ENCODE assay signal across 13 cellular contexts in genomic region chr14:64663174-64663573, GRCh38. TPM values are rescaled to one million over a fixed set of nuclear protein-coding genes. Genes with fewer than 3 reads are reported as not detected.
DNase-seq lines count a peak whose midpoint lies in the region; ATAC-seq, FAIRE-seq and TF ChIP-seq lines count a peak whose summit lies in the region.
"Had no signal": no experiment of that assay in that cellular context is flagged by ENCODE, and none has a peak within 500 bp of the region (broad histone marks: within the 10 kb centered on the region; RNA-seq: fewer than 3 reads in every experiment).

No MANE protein-coding gene starts in this region.

- H3K4me1 ChIP-seq in astrocyte (ENCODE audit: insufficient read depth, low read length) (peaks cover 4% of the 10 kb centered on the region), psoas muscle (no peaks in the 10 kb centered on the region), Caco-2 (0 out of 2 replicates have a peak, but pooled peaks cover 11% of the 10 kb centered on the region)
- H3K4me1 ChIP-seq: left ventricle myocardium inferior, stomach had no signal

- H3K9me3 Mint-ChIP-seq in astrocyte (ENCODE audit: unreplicated experiment): peaks cover 3% of the 10 kb centered on the region
- no peaks in the 10 kb centered on the region for H3K9me3 Mint-ChIP-seq in mesothelial cell of epicardium
- peaks cover 2% of the 10 kb centered on the region for H3K9me3 Mint-ChIP-seq in stimulated activated memory B cell treated with anti-CD40 and anti-IgM and Interleukin-4, amounts not matched to agents 10 μg/mL and 1 μg/mL and 100 μg/mL, for 72 hours
- H3K9me3 Mint-ChIP-seq in Caco-2 (ENCODE audit: unreplicated experiment): no peaks in the 10 kb centered on the region
- H3K9me3 Mint-ChIP-seq: CD4-positive, alpha-beta memory T cell; natural killer cell had no signal

- no peaks in the 10 kb centered on the region for H3K79me2 ChIP-seq in astrocyte (ENCODE audit: insufficient read depth, low read length)

- H3K27ac ChIP-seq in astrocyte (ENCODE audit: low read depth, low read length) (no peak overlapping the region), psoas muscle (no peak overlapping the region)
- H3K27ac ChIP-seq: left ventricle myocardium inferior, stomach had no signal

- H4K20me1 ChIP-seq in astrocyte (ENCODE audit: insufficient read depth, low read length): no peaks in the 10 kb centered on the region

- peak; percentile 94 for DNase-seq in Caki2 (ENCODE audit: low read depth)
- peak; percentile 37 for DNase-seq in M059J (ENCODE audit: low read depth)
- peak; percentile 61 for DNase-seq in astrocyte (ENCODE audit: low read depth)
- no peak for DNase-seq in mesothelial cell of epicardium (ENCODE audit: low spot score in 2 of 2, unreplicated experiment in 2 of 2)
- DNase-seq in psoas muscle: no peak
- no peak for DNase-seq in Caco-2
- DNase-seq: CD4-positive, alpha-beta memory T cell; left ventricle myocardium inferior; natural killer cell; NCI-H1436 treated with DMSO at 0.1 percent for 48 hours; stomach had no signal

- intact Hi-C loops in psoas muscle (cut with DNase I): no loop called here
- intact Hi-C loops in Caco-2 (cut with micrococcal nuclease; ENCODE audit: unreplicated experiment): no loop called here

- H3K4me3 ChIP-seq in astrocyte (ENCODE audit: insufficient read depth, low read depth, low read length) (no peak overlapping the region), psoas muscle (no peak overlapping the region), Caco-2 (ENCODE audit: low read depth, low read length) (no peak overlapping the region)
- H3K4me3 ChIP-seq: left ventricle myocardium inferior, stomach had no signal

- no peak overlapping the region for H3K4me2 ChIP-seq in astrocyte (ENCODE audit: low read length)

- H3K4me3 Mint-ChIP-seq in astrocyte (ENCODE audit: unreplicated experiment) (no peak overlapping the region), mesothelial cell of epicardium (no peak overlapping the region), Caco-2 (ENCODE audit: unreplicated experiment) (no peak overlapping the region)
- no peak overlapping the region for H3K4me3 Mint-ChIP-seq in stimulated activated memory B cell treated with anti-CD40 and anti-IgM and Interleukin-4, amounts not matched to agents 10 μg/mL and 1 μg/mL and 100 μg/mL, for 72 hours
- H3K4me3 Mint-ChIP-seq: CD4-positive, alpha-beta memory T cell; natural killer cell had no signal

- no peak for TF ChIP-seq CTCF in astrocyte (IDR thresholded peaks at IDR 0.05; ENCODE audit: insufficient read depth, low read depth, low read length)
- TF ChIP-seq CTCF in mesothelial cell of epicardium (IDR thresholded peaks at IDR 0.05; ENCODE audit: unreplicated experiment): no peak
- TF ChIP-seq CTCF in psoas muscle (IDR thresholded peaks at IDR 0.05): no peak
- TF ChIP-seq CTCF in Caco-2 (IDR thresholded peaks at IDR 0.05; ENCODE audit: insufficient read depth in 1 of 2, low read depth in 1 of 2, low read length in 1 of 2, severe bottlenecking in 1 of 2, unreplicated experiment in 1 of 2): no peak

- H3K4me1 Mint-ChIP-seq in astrocyte (ENCODE audit: low read depth, unreplicated experiment) (peaks cover 18% of the 10 kb centered on the region), mesothelial cell of epicardium (peaks cover 17% of the 10 kb centered on the region), Caco-2 (ENCODE audit: low read depth, unreplicated experiment) (peaks cover 20% of the 10 kb centered on the region)
- peaks cover 5% of the 10 kb centered on the region for H3K4me1 Mint-ChIP-seq in stimulated activated memory B cell treated with anti-CD40 and anti-IgM and Interleukin-4, amounts not matched to agents 10 μg/mL and 1 μg/mL and 100 μg/mL, for 72 hours

- no peak for FAIRE-seq in astrocyte (lab: Jason Lieb, UNC)

- H3K27me3 ChIP-seq in astrocyte (ENCODE audit: insufficient read depth, low read length): peaks cover 3% of the 10 kb centered on the region
- H3K27me3 ChIP-seq in psoas muscle (ENCODE audit: insufficient read depth in 3 of 3, low read length in 2 of 3): peaks cover 0 to 2% (median 0%) of the 10 kb centered on the region in 3 donors
- H3K27me3 ChIP-seq in Caco-2 (replicated peaks; ENCODE audit: control insufficient read depth, insufficient read depth, low read length): no peaks in the 10 kb centered on the region
- H3K27me3 ChIP-seq: stomach had no signal

- H3K27ac Mint-ChIP-seq in astrocyte (ENCODE audit: unreplicated experiment) (peak overlapping the region; percentile 83), mesothelial cell of epicardium (peak overlapping the region; percentile 82), Caco-2 (ENCODE audit: unreplicated experiment) (no peak overlapping the region)
- no peak overlapping the region for H3K27ac Mint-ChIP-seq in stimulated activated memory B cell treated with anti-CD40 and anti-IgM and Interleukin-4, amounts not matched to agents 10 μg/mL and 1 μg/mL and 100 μg/mL, for 72 hours
- H3K27ac Mint-ChIP-seq: CD4-positive, alpha-beta memory T cell; natural killer cell had no signal

- in situ Hi-C loops in Caki2 (cut with HindIII; ENCODE audit: low pct_unique_long_range_greater_than_20kb, low sequenced_read_pairs): no loop called here

- CTCF ChIA-PET in Caco-2 (lab: Charles Lee): interaction anchor here (0.6 kb wide), 1 partner anchor 9 kb away, joined by 3 read pairs; no protein-coding TSS in a partner anchor

- 57 to 60% (median 60%) methylated on average over 6 of the region's 6 CpGs for WGBS in psoas muscle, 3 donors

- H3K36me3 Mint-ChIP-seq in astrocyte (ENCODE audit: low read depth, unreplicated experiment): no peaks in the 10 kb centered on the region
- H3K36me3 Mint-ChIP-seq in mesothelial cell of epicardium: no peaks in the 10 kb centered on the region
- no peaks in the 10 kb centered on the region for H3K36me3 Mint-ChIP-seq in stimulated activated memory B cell treated with anti-CD40 and anti-IgM and Interleukin-4, amounts not matched to agents 10 μg/mL and 1 μg/mL and 100 μg/mL, for 72 hours
- no peaks in the 10 kb centered on the region for H3K36me3 Mint-ChIP-seq in Caco-2 (ENCODE audit: insufficient read depth, unreplicated experiment)
- H3K36me3 Mint-ChIP-seq: CD4-positive, alpha-beta memory T cell; natural killer cell had no signal

- BruUV-seq in Caco-2 (replicated peaks; lab: Mats Ljungman, UMichigan): no TSS peak

- no peak for ATAC-seq in stimulated activated memory B cell treated with anti-CD40 and anti-IgM and Interleukin-4, amounts not matched to agents 10 μg/mL and 1 μg/mL and 100 μg/mL, for 72 hours
- ATAC-seq in psoas muscle (no peak), HG03565 (IDR thresholded peaks at IDR 0.05; ENCODE audit: unreplicated experiment) (no peak)
- ATAC-seq: natural killer cell had no signal

- H2AFZ ChIP-seq in astrocyte (ENCODE audit: low read depth, low read length): no peak overlapping the region

- H3K27me3 Mint-ChIP-seq in astrocyte (ENCODE audit: low read depth, unreplicated experiment) (no peaks in the 10 kb centered on the region), mesothelial cell of epicardium (ENCODE audit: low read depth) (no peaks in the 10 kb centered on the region), Caco-2 (ENCODE audit: insufficient read depth, unreplicated experiment) (no peaks in the 10 kb centered on the region)
- peaks cover 38% of the 10 kb centered on the region for H3K27me3 Mint-ChIP-seq in stimulated activated memory B cell treated with anti-CD40 and anti-IgM and Interleukin-4, amounts not matched to agents 10 μg/mL and 1 μg/mL and 100 μg/mL, for 72 hours

- H3K36me3 ChIP-seq in astrocyte (ENCODE audit: insufficient read depth, low read length): no peaks in the 10 kb centered on the region
- no peaks in the 10 kb centered on the region for H3K36me3 ChIP-seq in psoas muscle (ENCODE audit: insufficient read depth in 1 of 2, low read depth in 1 of 2)
- no peaks in the 10 kb centered on the region for H3K36me3 ChIP-seq in Caco-2 (ENCODE audit: control insufficient read depth, insufficient read depth, low read length)
- H3K36me3 ChIP-seq: left ventricle myocardium inferior, stomach had no signal

- H3K9me3 ChIP-seq in astrocyte (ENCODE audit: insufficient read depth, low read depth, low read length) (no peaks in the 10 kb centered on the region), psoas muscle (no peaks in the 10 kb centered on the region), Caco-2 (peaks cover 2% of the 10 kb centered on the region; the same call in 1 of the 2 replicates)
- H3K9me3 ChIP-seq: left ventricle myocardium inferior, stomach had no signal

- POLR2A ChIA-PET in Caco-2 (lab: Charles Lee): no interaction called here

- no peak overlapping the region for H3K9ac ChIP-seq in astrocyte (ENCODE audit: low read length)

RNA-seq across cellular contexts. Expression of gene PLEKHG3, which starts 41.0 kb away (rescaled TPM):
- total RNA-seq in Caki2 (2014; rRNA removed; shearing (Covaris generic); ENCODE audit: low replicate concordance): 48.3 and 99.4 TPM in 2 replicates
- total RNA-seq in M059J (2014; rRNA removed; shearing (Covaris generic)): 6.8 and 13.8 TPM in 2 replicates
- 84.1 and 98.6 TPM in 2 replicates for total RNA-seq in astrocyte
- 141 to 142 TPM (median 142 TPM) in 3 replicates for total RNA-seq in mesothelial cell of epicardium
- 1 to 10 TPM; 5.2 to 8.2 (median 6.5) TPM for total RNA-seq in psoas muscle
- polyA plus RNA-seq in psoas muscle: 1 to 10 TPM; 1.9 to 3.1 (median 2.8) TPM
- 85.9 and 90.8 TPM in 2 replicates for total RNA-seq in Caco-2 (2022)

Comparison
In these comparisons a context has a peak if more than half of its experiments do, and no peak if none do; other contexts are left out.
1. DNase-seq: peak in Caki2 (single experiment), M059J (single experiment) and astrocyte (single experiment); none in mesothelial cell of epicardium (0 of 2), psoas muscle (0 of 2) and Caco-2 (0 of 2).
2. H3K27ac Mint-ChIP-seq: peak in astrocyte (single experiment) and mesothelial cell of epicardium (single experiment); none in stimulated activated memory B cell treated with anti-CD40 and anti-IgM and Interleukin-4, amounts not matched to agents 10 μg/mL and 1 μg/mL and 100 μg/mL, for 72 hours (single experiment) and Caco-2 (single experiment).